In the genomic region with DNA sequence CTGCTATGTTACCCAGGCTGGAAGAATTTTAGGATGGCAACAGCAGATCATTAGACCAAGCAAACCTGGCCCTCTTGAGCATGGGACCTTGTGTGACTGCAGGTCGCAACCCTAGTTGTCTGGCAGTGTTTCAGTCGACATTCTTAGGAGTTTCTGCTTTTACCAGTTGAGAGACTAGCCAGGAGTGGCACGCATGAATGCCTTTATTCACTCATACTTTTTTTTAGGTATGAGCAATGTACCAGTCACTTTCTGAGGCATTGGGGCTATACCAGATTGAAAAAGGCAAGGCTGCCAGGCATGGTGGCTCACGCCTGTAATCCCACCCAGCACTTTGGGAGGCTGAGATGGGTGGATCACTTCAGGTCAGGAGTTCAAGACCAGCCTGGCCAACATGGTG, we compare ENCODE assay signal across 16 cellular contexts. TPM values are rescaled to one million over a fixed set of nuclear protein-coding genes. Genes with fewer than 3 reads are reported as not detected.
DNase-seq lines count a peak whose midpoint lies in the region; ATAC-seq and TF ChIP-seq lines count a peak whose summit lies in the region.
"Had no signal": no experiment of that assay in that cellular context is flagged by ENCODE, and none has a peak within 500 bp of the region (broad histone marks: within the 10 kb centered on the region; RNA-seq: fewer than 3 reads in every experiment).

No MANE protein-coding gene starts in this region.

- ATAC-seq in SK-N-SH treated with all-trans-retinoic acid at 6 μM for 48 hours = peak; percentile 60
- no peak for ATAC-seq in GM18867 (IDR thresholded peaks at IDR 0.05; ENCODE audit: unreplicated experiment)
- ATAC-seq in left ventricle myocardium superior = no peak
- ATAC-seq in GM21360 (IDR thresholded peaks at IDR 0.05; ENCODE audit: unreplicated experiment) = no peak
- ATAC-seq: activated CD4-positive, alpha-beta T cell treated with anti-CD3 and anti-CD28 coated beads for 36 hours; stimulated activated naive CD8-positive, alpha-beta T cell treated with anti-CD3 and anti-CD28 coated beads, Interleukin-15, Interleukin-2, amounts not matched to agents 100 U/mL and 50 U/mL, for 24 hours had no signal

- WGBS in esophagus muscularis mucosa = 91% methylated on average over 4 of the region's 4 CpGs

- H3K4me3 ChIP-seq in esophagus muscularis mucosa = no peak overlapping the region

- no peaks in the 10 kb centered on the region for H3K27me3 ChIP-seq in esophagus muscularis mucosa
- H3K27me3 ChIP-seq: neutrophil had no signal

- no peaks in the 10 kb centered on the region for H3K36me3 ChIP-seq in esophagus muscularis mucosa

- DNase-seq in A172 (ENCODE audit: low spot score) (peak; percentile 45), HS-27A (ENCODE audit: low read depth) (peak; percentile 61), fibroblast of peridontal ligament (ENCODE audit: extremely low read depth) (peak; percentile 75), esophagus muscularis mucosa (ENCODE audit: extremely low spot score) (no peak), left ventricle myocardium superior (no peak)
- DNase-seq: activated CD4-positive, alpha-beta T cell treated with anti-CD3 and anti-CD28 coated beads for 36 hours; activated naive CD8-positive, alpha-beta T cell treated with anti-CD3 and anti-CD28 coated beads, Interleukin-2, amount 10 ng/mL, durations not matched to agents 7 days and 5 days; Caco-2; NCI-H187 treated with DMSO at 0.1 percent for 48 hours; NCI-H526 treated with DMSO at 0.1 percent for 48 hours; stimulated activated naive CD8-positive, alpha-beta T cell treated with anti-CD3 and anti-CD28 coated beads, Interleukin-15, Interleukin-2, amounts not matched to agents 100 U/mL and 50 U/mL, for 24 hours; T-helper 2 cell had no signal

- H3K27ac ChIP-seq in esophagus muscularis mucosa (replicated peaks in 1 of 4) = no peak overlapping the region
- H3K27ac ChIP-seq: neutrophil had no signal

- TF ChIP-seq EP300 in esophagus muscularis mucosa (IDR thresholded peaks at IDR 0.05) = no peak

- H3K4me1 ChIP-seq in esophagus muscularis mucosa = peaks cover 0 to 9% (median 6%) of the 10 kb centered on the region in 4 donors

- TF ChIP-seq POLR2A in esophagus muscularis mucosa (IDR thresholded peaks at IDR 0.05; ENCODE audit: low read depth) = no peak

- intact Hi-C loops in esophagus muscularis mucosa (cut with DNase I) = no loop called here
- intact Hi-C loops in left ventricle myocardium superior (cut with micrococcal nuclease) = no loop called here

- H3K9me3 ChIP-seq in esophagus muscularis mucosa = no peaks in the 10 kb centered on the region
- H3K9me3 ChIP-seq: Caco-2, neutrophil had no signal

- no peak for TF ChIP-seq CTCF in esophagus muscularis mucosa (IDR thresholded peaks at IDR 0.05)

TF ChIP-seq in SK-N-SH treated with all-trans-retinoic acid at 6 μM for 48 hours, 23 proteins besides CTCF, POLR2A, EP300 and RAD21:
- TF ChIP-seq GLIS3 (CRISPR knock-in tag; IDR thresholded peaks at IDR 0.05) = no peak
- no peak for TF ChIP-seq OSR1 (CRISPR knock-in tag; IDR thresholded peaks at IDR 0.05)
- no peak for TF ChIP-seq ZC3H10 (CRISPR knock-in tag; IDR thresholded peaks at IDR 0.05)
- TF ChIP-seq ZNF70 (CRISPR knock-in tag; IDR thresholded peaks at IDR 0.05) = no peak
- TF ChIP-seq ARNTL (CRISPR knock-in tag; IDR thresholded peaks at IDR 0.05; ENCODE audit: borderline replicate concordance, low read depth) = no peak
- no peak for TF ChIP-seq PPARA (CRISPR knock-in tag; IDR thresholded peaks at IDR 0.05; ENCODE audit: borderline replicate concordance)
- TF ChIP-seq, protein P1, sequence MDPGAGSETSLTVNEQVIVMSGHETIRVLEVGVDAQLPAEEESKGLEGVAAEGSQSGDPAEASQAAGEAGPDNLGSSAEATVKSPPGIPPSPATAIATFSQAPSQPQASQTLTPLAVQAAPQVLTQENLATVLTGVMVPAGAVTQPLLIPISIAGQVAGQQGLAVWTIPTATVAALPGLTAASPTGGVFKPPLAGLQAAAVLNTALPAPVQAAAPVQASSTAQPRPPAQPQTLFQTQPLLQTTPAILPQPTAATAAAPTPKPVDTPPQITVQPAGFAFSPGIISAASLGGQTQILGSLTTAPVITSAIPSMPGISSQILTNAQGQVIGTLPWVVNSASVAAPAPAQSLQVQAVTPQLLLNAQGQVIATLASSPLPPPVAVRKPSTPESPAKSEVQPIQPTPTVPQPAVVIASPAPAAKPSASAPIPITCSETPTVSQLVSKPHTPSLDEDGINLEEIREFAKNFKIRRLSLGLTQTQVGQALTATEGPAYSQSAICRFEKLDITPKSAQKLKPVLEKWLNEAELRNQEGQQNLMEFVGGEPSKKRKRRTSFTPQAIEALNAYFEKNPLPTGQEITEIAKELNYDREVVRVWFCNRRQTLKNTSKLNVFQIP (CRISPR knock-in tag; IDR thresholded peaks at IDR 0.05; ENCODE audit: borderline replicate concordance, low read depth) = no peak
- TF ChIP-seq RARB (CRISPR knock-in tag; IDR thresholded peaks at IDR 0.05) = no peak
- TF ChIP-seq, protein P2, sequence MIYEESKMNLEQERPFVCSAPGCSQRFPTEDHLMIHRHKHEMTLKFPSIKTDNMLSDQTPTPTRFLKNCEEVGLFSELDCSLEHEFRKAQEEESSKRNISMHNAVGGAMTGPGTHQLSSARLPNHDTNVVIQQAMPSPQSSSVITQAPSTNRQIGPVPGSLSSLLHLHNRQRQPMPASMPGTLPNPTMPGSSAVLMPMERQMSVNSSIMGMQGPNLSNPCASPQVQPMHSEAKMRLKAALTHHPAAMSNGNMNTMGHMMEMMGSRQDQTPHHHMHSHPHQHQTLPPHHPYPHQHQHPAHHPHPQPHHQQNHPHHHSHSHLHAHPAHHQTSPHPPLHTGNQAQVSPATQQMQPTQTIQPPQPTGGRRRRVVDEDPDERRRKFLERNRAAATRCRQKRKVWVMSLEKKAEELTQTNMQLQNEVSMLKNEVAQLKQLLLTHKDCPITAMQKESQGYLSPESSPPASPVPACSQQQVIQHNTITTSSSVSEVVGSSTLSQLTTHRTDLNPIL (CRISPR knock-in tag; IDR thresholded peaks at IDR 0.05; ENCODE audit: low read depth) = no peak
- TF ChIP-seq ZNF565 (CRISPR knock-in tag; conservative IDR thresholded peaks at IDR 0.05; ENCODE audit: low read depth) = no peak
- TF ChIP-seq ZFP30 (CRISPR knock-in tag; IDR thresholded peaks at IDR 0.05) = no peak
- no peak for TF ChIP-seq TOX (CRISPR knock-in tag; IDR thresholded peaks at IDR 0.05; ENCODE audit: borderline replicate concordance)
- TF ChIP-seq TCF4 (CRISPR knock-in tag; IDR thresholded peaks at IDR 0.05; ENCODE audit: borderline replicate concordance) = no peak
- TF ChIP-seq, protein P3, sequence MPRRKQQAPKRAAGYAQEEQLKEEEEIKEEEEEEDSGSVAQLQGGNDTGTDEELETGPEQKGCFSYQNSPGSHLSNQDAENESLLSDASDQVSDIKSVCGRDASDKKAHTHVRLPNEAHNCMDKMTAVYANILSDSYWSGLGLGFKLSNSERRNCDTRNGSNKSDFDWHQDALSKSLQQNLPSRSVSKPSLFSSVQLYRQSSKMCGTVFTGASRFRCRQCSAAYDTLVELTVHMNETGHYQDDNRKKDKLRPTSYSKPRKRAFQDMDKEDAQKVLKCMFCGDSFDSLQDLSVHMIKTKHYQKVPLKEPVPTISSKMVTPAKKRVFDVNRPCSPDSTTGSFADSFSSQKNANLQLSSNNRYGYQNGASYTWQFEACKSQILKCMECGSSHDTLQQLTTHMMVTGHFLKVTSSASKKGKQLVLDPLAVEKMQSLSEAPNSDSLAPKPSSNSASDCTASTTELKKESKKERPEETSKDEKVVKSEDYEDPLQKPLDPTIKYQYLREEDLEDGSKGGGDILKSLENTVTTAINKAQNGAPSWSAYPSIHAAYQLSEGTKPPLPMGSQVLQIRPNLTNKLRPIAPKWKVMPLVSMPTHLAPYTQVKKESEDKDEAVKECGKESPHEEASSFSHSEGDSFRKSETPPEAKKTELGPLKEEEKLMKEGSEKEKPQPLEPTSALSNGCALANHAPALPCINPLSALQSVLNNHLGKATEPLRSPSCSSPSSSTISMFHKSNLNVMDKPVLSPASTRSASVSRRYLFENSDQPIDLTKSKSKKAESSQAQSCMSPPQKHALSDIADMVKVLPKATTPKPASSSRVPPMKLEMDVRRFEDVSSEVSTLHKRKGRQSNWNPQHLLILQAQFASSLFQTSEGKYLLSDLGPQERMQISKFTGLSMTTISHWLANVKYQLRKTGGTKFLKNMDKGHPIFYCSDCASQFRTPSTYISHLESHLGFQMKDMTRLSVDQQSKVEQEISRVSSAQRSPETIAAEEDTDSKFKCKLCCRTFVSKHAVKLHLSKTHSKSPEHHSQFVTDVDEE (CRISPR knock-in tag; IDR thresholded peaks at IDR 0.05) = no peak
- TF ChIP-seq ISL1 (CRISPR knock-in tag; IDR thresholded peaks at IDR 0.05) = no peak
- no peak for TF ChIP-seq BACH2 (CRISPR knock-in tag; IDR thresholded peaks at IDR 0.05; ENCODE audit: borderline replicate concordance)
- no peak for TF ChIP-seq ESRRG (CRISPR knock-in tag; IDR thresholded peaks at IDR 0.05)
- TF ChIP-seq, protein P4, sequence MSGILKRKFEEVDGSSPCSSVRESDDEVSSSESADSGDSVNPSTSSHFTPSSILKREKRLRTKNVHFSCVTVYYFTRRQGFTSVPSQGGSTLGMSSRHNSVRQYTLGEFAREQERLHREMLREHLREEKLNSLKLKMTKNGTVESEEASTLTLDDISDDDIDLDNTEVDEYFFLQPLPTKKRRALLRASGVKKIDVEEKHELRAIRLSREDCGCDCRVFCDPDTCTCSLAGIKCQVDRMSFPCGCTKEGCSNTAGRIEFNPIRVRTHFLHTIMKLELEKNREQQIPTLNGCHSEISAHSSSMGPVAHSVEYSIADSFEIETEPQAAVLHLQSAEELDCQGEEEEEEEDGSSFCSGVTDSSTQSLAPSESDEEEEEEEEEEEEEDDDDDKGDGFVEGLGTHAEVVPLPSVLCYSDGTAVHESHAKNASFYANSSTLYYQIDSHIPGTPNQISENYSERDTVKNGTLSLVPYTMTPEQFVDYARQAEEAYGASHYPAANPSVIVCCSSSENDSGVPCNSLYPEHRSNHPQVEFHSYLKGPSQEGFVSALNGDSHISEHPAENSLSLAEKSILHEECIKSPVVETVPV (CRISPR knock-in tag; IDR thresholded peaks at IDR 0.05) = no peak
- TF ChIP-seq SNAI2 (CRISPR knock-in tag; IDR thresholded peaks at IDR 0.05) = no peak

RNA-seq across cellular contexts. Expression of a gene that starts 28.2 kb away (rescaled TPM):
- total RNA-seq in A172 (2014; rRNA removed; shearing (Covaris generic)) = 0.31 and 0.38 TPM in 2 replicates
- total RNA-seq in esophagus muscularis mucosa = 1 to 10 TPM in 1 of 4 donors, under 1 TPM in 3; 0.13 to 1.3 (median 0.49) TPM
- total RNA-seq in left ventricle myocardium superior = 0.67 TPM

RNA-seq across cellular contexts. Expression of a gene that starts 55.1 kb away (rescaled TPM):
- total RNA-seq in A172 (2014; rRNA removed; shearing (Covaris generic)) = 30.5 and 36.0 TPM in 2 replicates
- 10 to 100 TPM; 59.8 to 94.4 (median 69.4) TPM for total RNA-seq in esophagus muscularis mucosa
- total RNA-seq in left ventricle myocardium superior = 51.7 TPM

RNA-seq across cellular contexts. Expression of a gene that starts 55.2 kb away (rescaled TPM):
- total RNA-seq in A172 (2014; rRNA removed; shearing (Covaris generic)) = 28.0 and 30.9 TPM in 2 replicates
- total RNA-seq in esophagus muscularis mucosa = 10 to 100 TPM; 23.3 to 32.6 (median 24.0) TPM
- total RNA-seq in left ventricle myocardium superior = 32.3 TPM

Comparison
In these comparisons a context has a peak if more than half of its experiments do, and no peak if none do; other contexts are left out.
1. DNase-seq: peak in A172 (single experiment), HS-27A (single experiment) and fibroblast of peridontal ligament (single experiment); none in esophagus muscularis mucosa (single experiment) and left ventricle myocardium superior (single experiment).